19 cellular contexts compared by ENCODE assay signal in genomic region chr18:28855524-28855923, GRCh38.
DNase-seq lines count a peak whose midpoint lies in the region; ATAC-seq and TF ChIP-seq lines count a peak whose summit lies in the region.
"Had no signal": no experiment of that assay in that cellular context is flagged by ENCODE, and none has a peak within 500 bp of the region (broad histone marks: within the 10 kb centered on the region; RNA-seq: fewer than 3 reads in every experiment).

No MANE protein-coding gene starts in this region.

- H3K36me3 ChIP-seq in naive thymus-derived CD4-positive, alpha-beta T cell (ENCODE audit: control insufficient read depth in 2 of 3, insufficient read depth in 3 of 3, low read length in 3 of 3): no peaks in the 10 kb centered on the region
- H3K36me3 ChIP-seq: gastrocnemius medialis, neutrophil, upper lobe of right lung had no signal

- no peaks in the 10 kb centered on the region for H3K27me3 Mint-ChIP-seq in brain
- no peaks in the 10 kb centered on the region for H3K27me3 Mint-ChIP-seq in naive thymus-derived CD4-positive, alpha-beta T cell
- H3K27me3 Mint-ChIP-seq: activated CD8-positive, alpha-beta memory T cell treated with anti-CD3 and anti-CD28 coated beads, Interleukin-2, amount 10 ng/mL, durations not matched to agents 7 days and 5 days; stimulated activated naive B cell treated with anti-CD40 and anti-IgM and Interleukin-4, amounts not matched to agents 10 μg/mL and 1 μg/mL and 100 μg/mL, for 72 hours had no signal

- no peaks in the 10 kb centered on the region for H3K4me1 ChIP-seq in naive thymus-derived CD4-positive, alpha-beta T cell (ENCODE audit: control insufficient read depth in 2 of 2, insufficient read depth in 2 of 2, low read length in 2 of 2)
- H3K4me1 ChIP-seq: upper lobe of right lung had no signal

- no peaks in the 10 kb centered on the region for H3K27me3 ChIP-seq in naive thymus-derived CD4-positive, alpha-beta T cell (ENCODE audit: control insufficient read depth in 2 of 2, insufficient read depth in 2 of 2, low read length in 2 of 2)
- H3K27me3 ChIP-seq: gastrocnemius medialis, neutrophil, upper lobe of right lung had no signal

- DNase-seq in left ventricle myocardium superior (no peak), cardiac septum (ENCODE audit: low spot score) (no peak), inferior parietal cortex (ENCODE audit: extremely low spot score) (peak; percentile 53), NCI-H1048 (lab: John Stamatoyannopoulos, UW) (no peak), UCSD-AML1 (lab: John Stamatoyannopoulos, UW; ENCODE audit: unreplicated experiment) (no peak), retina (no peak)
- no peak for DNase-seq in naive thymus-derived CD4-positive, alpha-beta T cell
- DNase-seq: activated CD4-positive, CD25-positive, alpha-beta regulatory T cell; activated CD8-positive, alpha-beta memory T cell treated with anti-CD3 and anti-CD28 coated beads, Interleukin-2, amount 10 ng/mL, durations not matched to agents 7 days and 5 days; activated effector memory CD4-positive, alpha-beta T cell treated with anti-CD3 and anti-CD28 coated beads, Interleukin-2, amount 50 U/mL, for 16 hours; gastrocnemius medialis; NCI-H1417; NCI-H226; stimulated activated naive B cell treated with anti-CD40 and anti-IgM and Interleukin-4, amounts not matched to agents 10 μg/mL and 1 μg/mL and 100 μg/mL, for 72 hours; upper lobe of right lung had no signal

- peak overlapping the region in 1 of 5 experiments; percentile 53 for H3K4me3 Mint-ChIP-seq in brain
- no peak overlapping the region for H3K4me3 Mint-ChIP-seq in naive thymus-derived CD4-positive, alpha-beta T cell
- H3K4me3 Mint-ChIP-seq: activated CD8-positive, alpha-beta memory T cell treated with anti-CD3 and anti-CD28 coated beads, Interleukin-2, amount 10 ng/mL, durations not matched to agents 7 days and 5 days; stimulated activated naive B cell treated with anti-CD40 and anti-IgM and Interleukin-4, amounts not matched to agents 10 μg/mL and 1 μg/mL and 100 μg/mL, for 72 hours; T-helper 1 cell treated with Interleukin-12 subunit alpha and Interleukin-12 subunit beta and Interleukin-4 antibody, amounts not matched to agents 30 μg/mL and 1 μg/mL, for 36 hours had no signal

- H3K27ac Mint-ChIP-seq in brain: peak overlapping the region in 4 of 5 experiments; percentile 15 to 66 (median 54)
- H3K27ac Mint-ChIP-seq in naive thymus-derived CD4-positive, alpha-beta T cell: no peak overlapping the region
- H3K27ac Mint-ChIP-seq: activated CD8-positive, alpha-beta memory T cell treated with anti-CD3 and anti-CD28 coated beads, Interleukin-2, amount 10 ng/mL, durations not matched to agents 7 days and 5 days; stimulated activated naive B cell treated with anti-CD40 and anti-IgM and Interleukin-4, amounts not matched to agents 10 μg/mL and 1 μg/mL and 100 μg/mL, for 72 hours; T-helper 1 cell treated with Interleukin-12 subunit alpha and Interleukin-12 subunit beta and Interleukin-4 antibody, amounts not matched to agents 30 μg/mL and 1 μg/mL, for 36 hours had no signal

- CTCF ChIA-PET in naive thymus-derived CD4-positive, alpha-beta T cell (lab: Charles Lee): no interaction called here

- intact Hi-C loops in left ventricle myocardium superior (cut with micrococcal nuclease) (no loop called here), cardiac septum (cut with DNase I) (no loop called here)
- intact Hi-C loops in naive thymus-derived CD4-positive, alpha-beta T cell (cut with micrococcal nuclease): no loop called here

- peak; percentile 28 for ATAC-seq in left ventricle myocardium superior
- ATAC-seq in naive thymus-derived CD4-positive, alpha-beta T cell: no peak
- ATAC-seq: activated CD8-positive, alpha-beta memory T cell treated with anti-CD3 and anti-CD28 coated beads, Interleukin-2, amount 10 ng/mL, durations not matched to agents 7 days and 5 days; gastrocnemius medialis; K562; stimulated activated naive B cell treated with anti-CD40 and anti-IgM and Interleukin-4, amounts not matched to agents 10 μg/mL and 1 μg/mL and 100 μg/mL, for 72 hours; upper lobe of right lung had no signal

- peaks cover 0 to 7% (median 0%) of the 10 kb centered on the region in 5 experiments for H3K9me3 Mint-ChIP-seq in brain
- peaks cover 0 to 15% (median 2%) of the 10 kb centered on the region in 11 donors for H3K9me3 Mint-ChIP-seq in naive thymus-derived CD4-positive, alpha-beta T cell

- POLR2A ChIA-PET in naive thymus-derived CD4-positive, alpha-beta T cell (lab: Charles Lee): no interaction called here

- peaks cover 26% of the 10 kb centered on the region for H3K4me1 Mint-ChIP-seq in brain
- H3K4me1 Mint-ChIP-seq in naive thymus-derived CD4-positive, alpha-beta T cell: no peaks in the 10 kb centered on the region
- H3K4me1 Mint-ChIP-seq: activated CD8-positive, alpha-beta memory T cell treated with anti-CD3 and anti-CD28 coated beads, Interleukin-2, amount 10 ng/mL, durations not matched to agents 7 days and 5 days; stimulated activated naive B cell treated with anti-CD40 and anti-IgM and Interleukin-4, amounts not matched to agents 10 μg/mL and 1 μg/mL and 100 μg/mL, for 72 hours had no signal

- H3K36me3 Mint-ChIP-seq in brain: no peaks in the 10 kb centered on the region
- no peaks in the 10 kb centered on the region for H3K36me3 Mint-ChIP-seq in naive thymus-derived CD4-positive, alpha-beta T cell
- H3K36me3 Mint-ChIP-seq: activated CD8-positive, alpha-beta memory T cell treated with anti-CD3 and anti-CD28 coated beads, Interleukin-2, amount 10 ng/mL, durations not matched to agents 7 days and 5 days; stimulated activated naive B cell treated with anti-CD40 and anti-IgM and Interleukin-4, amounts not matched to agents 10 μg/mL and 1 μg/mL and 100 μg/mL, for 72 hours had no signal

- H3K9me3 ChIP-seq in naive thymus-derived CD4-positive, alpha-beta T cell (ENCODE audit: control insufficient read depth in 2 of 3, low read length in 3 of 3): no peaks in the 10 kb centered on the region
- H3K9me3 ChIP-seq: gastrocnemius medialis, neutrophil, upper lobe of right lung had no signal

- no peak overlapping the region for H3K27ac ChIP-seq in naive thymus-derived CD4-positive, alpha-beta T cell (ENCODE audit: low read depth, low read length)
- H3K27ac ChIP-seq: gastrocnemius medialis, neutrophil, upper lobe of right lung had no signal

- TF ChIP-seq CTCF in brain (conservative IDR thresholded peaks at IDR 0.05): no peak

- H3K4me3 ChIP-seq in naive thymus-derived CD4-positive, alpha-beta T cell (ENCODE audit: low read length): no peak overlapping the region
- H3K4me3 ChIP-seq: gastrocnemius medialis, K562, upper lobe of right lung had no signal

Comparison
In these comparisons a context has a peak if more than half of its experiments do, and no peak if none do; other contexts are left out.
1. H3K27ac Mint-ChIP-seq: peak in brain (4 of 5); none in naive thymus-derived CD4-positive, alpha-beta T cell (0 of 9).